9 cellular contexts compared by ENCODE assay signal in the genomic region with DNA sequence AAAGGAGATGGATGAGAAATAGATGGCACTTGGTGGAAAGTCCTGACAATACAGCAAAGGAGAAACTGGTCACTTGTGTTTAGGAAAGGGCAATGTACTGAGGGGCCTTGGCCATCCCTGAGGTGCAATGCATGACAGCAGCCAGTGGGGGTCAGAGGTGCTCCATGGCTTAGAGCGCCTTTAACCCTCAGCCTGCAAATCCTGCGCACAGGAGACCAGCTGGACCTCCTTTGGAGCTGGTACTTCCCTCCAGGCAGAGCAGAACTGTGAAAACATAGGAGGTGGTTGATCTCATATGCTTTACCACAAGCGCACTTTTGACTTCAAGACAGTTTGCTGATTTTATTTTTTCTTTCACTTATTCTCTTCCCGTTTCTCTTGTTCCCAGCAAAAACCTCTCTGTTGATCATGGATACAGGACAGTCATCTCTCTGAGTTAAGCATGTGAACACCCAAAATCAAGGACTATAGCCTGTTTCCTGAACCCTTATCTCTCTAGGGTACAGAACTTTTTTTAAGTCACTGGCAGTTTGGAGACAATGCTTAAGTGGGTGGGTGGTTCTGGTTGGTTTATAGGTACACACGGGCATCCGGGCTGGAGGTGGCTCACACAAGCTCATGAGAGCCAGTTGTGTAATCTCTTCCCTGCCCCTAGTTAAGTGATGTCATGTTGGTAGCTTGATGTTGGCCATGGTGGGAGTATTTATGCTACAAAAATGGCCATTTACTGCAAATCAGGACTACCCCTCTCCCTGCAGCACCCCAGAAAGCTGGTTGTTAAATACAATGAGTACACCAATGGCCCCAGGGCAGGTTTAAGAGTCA. TPM values are rescaled to one million over a fixed set of nuclear protein-coding genes. Genes with fewer than 3 reads are reported as not detected.
DNase-seq lines count a peak whose midpoint lies in the region; ATAC-seq and TF ChIP-seq lines count a peak whose summit lies in the region.
"Had no signal": no experiment of that assay in that cellular context is flagged by ENCODE, and none has a peak within 500 bp of the region (broad histone marks: within the 10 kb centered on the region; RNA-seq: fewer than 3 reads in every experiment).

No MANE protein-coding gene starts in this region.

- no peak overlapping the region for H3K4me3 ChIP-seq in GM12864 (ENCODE audit: low read depth, low read length)
- no peak overlapping the region for H3K4me3 ChIP-seq in HFF-Myc (replicated peaks; ENCODE audit: low read depth, low read length)

- H3K9me3 Mint-ChIP-seq in activated naive CD8-positive, alpha-beta T cell treated with anti-CD3 and anti-CD28 coated beads, Interleukin-2, amount 10 ng/mL, durations not matched to agents 7 days and 5 days, result no peaks in the 10 kb centered on the region

- H3K27me3 Mint-ChIP-seq in activated naive CD8-positive, alpha-beta T cell treated with anti-CD3 and anti-CD28 coated beads, Interleukin-2, amount 10 ng/mL, durations not matched to agents 7 days and 5 days, result peaks cover 6% of the 10 kb centered on the region

- ATAC-seq in activated naive CD8-positive, alpha-beta T cell treated with anti-CD3 and anti-CD28 coated beads, Interleukin-2, amount 10 ng/mL, durations not matched to agents 7 days and 5 days (ENCODE audit: low read depth), result peak; percentile 89

- H3K27ac Mint-ChIP-seq in activated naive CD8-positive, alpha-beta T cell treated with anti-CD3 and anti-CD28 coated beads, Interleukin-2, amount 10 ng/mL, durations not matched to agents 7 days and 5 days, result no peak overlapping the region

- no peak overlapping the region for H3K4me3 Mint-ChIP-seq in activated naive CD8-positive, alpha-beta T cell treated with anti-CD3 and anti-CD28 coated beads, Interleukin-2, amount 10 ng/mL, durations not matched to agents 7 days and 5 days

- H3K36me3 Mint-ChIP-seq in activated naive CD8-positive, alpha-beta T cell treated with anti-CD3 and anti-CD28 coated beads, Interleukin-2, amount 10 ng/mL, durations not matched to agents 7 days and 5 days, result no peaks in the 10 kb centered on the region

- intact Hi-C loops in cardiac septum (cut with DNase I), result loop anchor here (2.0 to 10.0 kb wide), 4 partner anchors 214 to 568 kb away; no protein-coding TSS in a partner anchor

- POLR2A ChIA-PET in activated naive CD8-positive, alpha-beta T cell treated with anti-CD3 and anti-CD28 coated beads, Interleukin-2, amount 10 ng/mL, durations not matched to agents 7 days and 5 days (lab: Charles Lee), result interaction anchor here (1.4 kb wide), 1 partner anchor 59 kb away, joined by 3 read pairs; no protein-coding TSS in a partner anchor

- TF ChIP-seq CTCF in GM12864 (IDR thresholded peaks at IDR 0.05; ENCODE audit: low read depth, low read length, missing control alignments) (peak; percentile 100), HFF-Myc (IDR thresholded peaks at IDR 0.05; ENCODE audit: low read depth, low read length, missing control alignments) (peak; percentile 99)

- peaks cover 7% of the 10 kb centered on the region for H3K4me1 Mint-ChIP-seq in activated naive CD8-positive, alpha-beta T cell treated with anti-CD3 and anti-CD28 coated beads, Interleukin-2, amount 10 ng/mL, durations not matched to agents 7 days and 5 days

- DNase-seq in GM12864 (ENCODE audit: low read depth) (peak; percentile 36), HFF-Myc (ENCODE audit: extremely low read depth, low read depth) (peak; percentile 77), NAMALWA (ENCODE audit: low spot score) (peak; percentile 66), SW 1271 (lab: John Stamatoyannopoulos, UW) (peak; percentile 41 to 83), cardiac septum (ENCODE audit: low spot score) (peak; percentile 91), putamen (ENCODE audit: low spot score) (peak; percentile 78), NCI-H526 treated with DMSO at 0.1 percent for 48 hours (lab: John Stamatoyannopoulos, UW) (no peak)
- DNase-seq in activated naive CD8-positive, alpha-beta T cell treated with anti-CD3 and anti-CD28 coated beads, Interleukin-2, amount 10 ng/mL, durations not matched to agents 7 days and 5 days, result peak; percentile 75

RNA-seq across cellular contexts. Expression of a gene that starts 37.6 kb away (rescaled TPM):
- under 1 TPM; 0.19 to 0.71 TPM for total RNA-seq in activated naive CD8-positive, alpha-beta T cell treated with anti-CD3 and anti-CD28 coated beads, Interleukin-2, amount 10 ng/mL, durations not matched to agents 7 days and 5 days
- not detected for total RNA-seq in cardiac septum
- total RNA-seq: subcutaneous adipose tissue had no signal
